In genomic region chr19:49746206-49746958, GRCh38 we compare ENCODE assay signal across 10 cellular contexts. TPM values are rescaled to one million over a fixed set of nuclear protein-coding genes. Genes with fewer than 3 reads are reported as not detected.
DNase-seq lines count a peak whose midpoint lies in the region; ATAC-seq, FAIRE-seq and TF ChIP-seq lines count a peak whose summit lies in the region.
"Had no signal": no experiment of that assay in that cellular context is flagged by ENCODE, and none has a peak within 500 bp of the region (broad histone marks: within the 10 kb centered on the region; RNA-seq: fewer than 3 reads in every experiment).

No MANE protein-coding gene starts in this region.

- 19% methylated on average over 32 of the region's 52 CpGs for WGBS in K562 (ENCODE audit: insufficient coverage, low coverage, missing lambda C conversion rate)
- WGBS in upper lobe of left lung, 2 donors: 53 to 65% methylated on average over 37 to 51 of the region's 52 CpGs

- H3K27ac ChIP-seq in K562 (ENCODE audit: extremely low read depth, low read depth, low read length) (peak overlapping the region; percentile 76), upper lobe of left lung (no peak overlapping the region)
- H3K27ac ChIP-seq: breast epithelium had no signal

- no peaks in the 10 kb centered on the region for H3K9me1 ChIP-seq in K562 (ENCODE audit: control insufficient read depth, insufficient read depth, low read length)

- DNase-seq in ELR (ENCODE audit: low read depth): peak; percentile 49
- peak; percentile 22 to 43 (median 41) for DNase-seq in T-helper 17 cell
- DNase-seq in K562 (ENCODE audit: extremely low read depth in 1 of 4, low spot score in 3 of 4): peak; percentile 98 to 100 (median 100)
- DNase-seq in memory B cell (ENCODE audit: low spot score in 2 of 2): peak; percentile 34 to 66
- peak; percentile 45 to 79 for DNase-seq in upper lobe of left lung
- DNase-seq in SKM-1 treated with dmso at 0.1 percent for 144 hours (lab: John Stamatoyannopoulos, UW; ENCODE audit: unreplicated experiment): no peak

- H3K4me3 ChIP-seq in K562 (peak overlapping the region; percentile 35), upper lobe of left lung (no peak overlapping the region)
- H3K4me3 ChIP-seq: HAP-1 had no signal

- no peaks in the 10 kb centered on the region for H3K36me3 ChIP-seq in K562 (ENCODE audit: control insufficient read depth, insufficient read depth, low read length)
- no peaks in the 10 kb centered on the region for H3K36me3 ChIP-seq in upper lobe of left lung
- H3K36me3 ChIP-seq: breast epithelium, HAP-1 had no signal

- ATAC-seq in T-helper 17 cell (peak; percentile 79), K562 (peak; percentile 98), memory B cell (ENCODE audit: low read depth) (peak; percentile 87), upper lobe of left lung (ENCODE audit: low FRiP score in 2 of 2) (peak in 1 of 2 donors; percentile 51), GM19455 (IDR thresholded peaks at IDR 0.05; ENCODE audit: unreplicated experiment) (no peak), HG03159 (IDR thresholded peaks at IDR 0.05; ENCODE audit: unreplicated experiment) (no peak)

- no peaks in the 10 kb centered on the region for H3K9me3 Mint-ChIP-seq in memory B cell

- H3K4me3 Mint-ChIP-seq in T-helper 17 cell (no peak overlapping the region), memory B cell (peak overlapping the region; percentile 14)

- TF ChIP-seq RAD21 in K562 (CRISPR knock-in tag; conservative IDR thresholded peaks at IDR 0.05 in 1 of 2, IDR thresholded peaks at IDR 0.05 in 1 of 2): peak in 1 of 2 experiments; percentile 29; a peak in 2 of 4 replicates

- BruUV-seq in K562 (replicated peaks; lab: Mats Ljungman, UMichigan): TSS peak; percentile 78

- in situ Hi-C loops in K562 (cut with MboI): no loop called here

- POLR2A ChIA-PET in K562 (lab: Yijun Ruan, JAX): interaction anchor here (0.6 to 2.0 kb wide), 10 partner anchors 10 to 1127 kb away, joined by 3 to 8 read pairs (median 3); partner anchors contain the start of genes ATF5, NUP62, RPL18 and SPHK2

- H3K9ac ChIP-seq in K562 (ENCODE audit: insufficient read depth in 1 of 2, low read depth in 2 of 2, low read length in 2 of 2): peak overlapping the region; percentile 58 to 81

- TF ChIP-seq EP300 in K562 (IDR thresholded peaks at IDR 0.05; ENCODE audit: low read length) (no peak), upper lobe of left lung (IDR thresholded peaks at IDR 0.05) (no peak)

- H3K4me1 ChIP-seq in K562 (replicated peaks in 1 of 2; ENCODE audit: control insufficient read depth in 2 of 2, insufficient read depth in 2 of 2, low read length in 2 of 2): peaks cover 11 to 31% of the 10 kb centered on the region in 2 experiments
- H3K4me1 ChIP-seq in upper lobe of left lung: peaks cover 0 to 8% (median 0%) of the 10 kb centered on the region in 4 donors
- H3K4me1 ChIP-seq: breast epithelium, HAP-1 had no signal

- H3K4me1 Mint-ChIP-seq in T-helper 17 cell (peaks cover 2% of the 10 kb centered on the region), memory B cell (peaks cover 3% of the 10 kb centered on the region)

- no peaks in the 10 kb centered on the region for H3K9me3 ChIP-seq in T-helper 17 cell (ENCODE audit: control insufficient read depth, low read length, poor library complexity, severe bottlenecking)
- peaks cover 8% of the 10 kb centered on the region for H3K9me3 ChIP-seq in K562 (replicated peaks; ENCODE audit: control insufficient read depth, insufficient read depth, low read depth, low read length)
- H3K9me3 ChIP-seq in upper lobe of left lung: no peaks in the 10 kb centered on the region
- H3K9me3 ChIP-seq: breast epithelium, HAP-1 had no signal

- H3K27ac Mint-ChIP-seq in T-helper 17 cell: no peak overlapping the region
- no peak overlapping the region for H3K27ac Mint-ChIP-seq in memory B cell

- intact Hi-C loops in K562 (cut with micrococcal nuclease): loop anchor here (2.0 kb wide), 1 partner anchor 30 kb away; no protein-coding TSS in a partner anchor

- H2AFZ ChIP-seq in K562 (ENCODE audit: low read depth, low read length): peak overlapping the region; percentile 95

- H3K36me3 Mint-ChIP-seq in T-helper 17 cell (ENCODE audit: low read depth) (peaks cover 3% of the 10 kb centered on the region), memory B cell (peaks cover 1% of the 10 kb centered on the region)

- TF ChIP-seq CTCF in K562 (IDR thresholded peaks at IDR 0.05 in 2 of 3, conservative IDR thresholded peaks at IDR 0.05 in 1 of 3; ENCODE audit: insufficient read depth in 2 of 3, low read depth in 1 of 3, low read length in 3 of 3) (peak; percentile 28 to 58 (median 39); a peak in 4 of 6 replicates), upper lobe of left lung (IDR thresholded peaks at IDR 0.05) (no peak)

- H3K79me2 ChIP-seq in K562 (ENCODE audit: control insufficient read depth, insufficient read depth, low read length): peaks cover 4% of the 10 kb centered on the region; the same call in 1 of the 3 replicates

- H3K4me2 ChIP-seq in K562 (ENCODE audit: insufficient read depth, low read length): peak overlapping the region; percentile 74

- H4K20me1 ChIP-seq in K562 (replicated peaks; ENCODE audit: control insufficient read depth, insufficient read depth, low read length): no peaks in the 10 kb centered on the region

- H3K27me3 ChIP-seq in K562 (ENCODE audit: control insufficient read depth in 2 of 2, insufficient read depth in 2 of 2, low read length in 2 of 2) (no peaks in the 10 kb centered on the region), upper lobe of left lung (no peaks in the 10 kb centered on the region)
- H3K27me3 ChIP-seq: breast epithelium had no signal

- CTCF ChIA-PET in K562 (lab: Yijun Ruan, JAX; ENCODE audit: low intra/inter-chr PET ratio): no interaction called here

- TF ChIP-seq POLR2A in K562 (conservative IDR thresholded peaks at IDR 0.05) (peak; percentile 67), upper lobe of left lung (IDR thresholded peaks at IDR 0.05) (no peak)

- H3K27me3 Mint-ChIP-seq in T-helper 17 cell (peaks cover 4% of the 10 kb centered on the region), memory B cell (peaks cover 5% of the 10 kb centered on the region)

- FAIRE-seq in K562 (lab: Jason Lieb, UNC): peak; percentile 100

RNA-seq across cellular contexts. Expression of gene TSKS, which starts 16.7 kb away (rescaled TPM):
- total RNA-seq in T-helper 17 cell (1 to 10 TPM in 1 of 2 donors, under 1 TPM in 1; 0.87 to 1.9 TPM), K562 (2014; rRNA removed) (3.3 and 4.5 TPM in 2 replicates), K562 (2014; rRNA removed; fragmentation: Illumina TruSeq; extraction: Trizol) (0.64 and 0.80 TPM in 2 replicates), K562 (2015; rRNA removed; fragmentation: Illumina TruSeq; extraction: Trizol) (1.2 and 1.3 TPM in 2 replicates), K562 (2021) (2.3 and 2.4 TPM in 2 replicates), upper lobe of left lung (under 1 TPM in 3 of 6 donors, not detected in 3; 0.15 to 0.91 (median 0.37) TPM)
- 3.2 and 5.6 TPM in 2 replicates for total RNA-seq in K562 (2011; cell fraction: chromatin; rRNA removed; ENCODE audit: low replicate concordance)
- total RNA-seq in K562 (2011; cell fraction: nucleolus; rRNA removed): 4.0 and 5.0 TPM in 2 replicates
- 2.4 TPM in 2 replicates for total RNA-seq in K562 (2011; cell fraction: nucleoplasm; rRNA removed)
- polyA plus RNA-seq in K562 (2011; rRNA removed) (0.75 and 1.4 TPM in 2 replicates), K562 (2014; fragmentation: Illumina TruSeq; extraction: Trizol) (0.70 and 1.2 TPM in 2 replicates), K562 (2014; fragmentation: Nextera tagmentation; extraction: Ambion mirVana) (under 1 TPM; 0.14 to 0.35 TPM), K562 (2014; rRNA removed) (1.9 and 2.2 TPM in 2 replicates)
- 1.0 and 1.6 TPM in 2 replicates for polyA plus RNA-seq in K562 (2011; cell fraction: cytosol; rRNA removed)
- polyA plus RNA-seq in K562 (2011; cell fraction: nucleus; rRNA removed): 2.7 and 3.3 TPM in 2 replicates
- 2.9 and 4.5 TPM in 2 replicates for polyA plus RNA-seq in K562 (2012)
- polyA minus RNA-seq in K562 (2011; rRNA and poly(A)+ RNA removed): 0.42 and 0.49 TPM in 2 replicates
- polyA minus RNA-seq in K562 (2011; cell fraction: cytosol; rRNA and poly(A)+ RNA removed): 0.86 and 1.0 TPM in 2 replicates
- polyA minus RNA-seq in K562 (2011; cell fraction: nucleus; rRNA and poly(A)+ RNA removed): 1.4 and 2.2 TPM in 2 replicates

RNA-seq across cellular contexts. Expression of gene AP2A1, which starts 20.4 kb away (rescaled TPM):
- 10 to 100 TPM; 43.3 to 51.5 TPM for total RNA-seq in T-helper 17 cell
- 142 and 352 TPM in 2 replicates for total RNA-seq in K562 (2011; cell fraction: chromatin; rRNA removed; ENCODE audit: low replicate concordance)
- total RNA-seq in K562 (2011; cell fraction: nucleolus; rRNA removed): 179 and 183 TPM in 2 replicates
- total RNA-seq in K562 (2011; cell fraction: nucleoplasm; rRNA removed): 173 and 215 TPM in 2 replicates
- total RNA-seq in K562 (2014; rRNA removed): 77.6 and 109 TPM in 2 replicates
- 21.5 and 23.4 TPM in 2 replicates for total RNA-seq in K562 (2014; rRNA removed; fragmentation: Illumina TruSeq; extraction: Trizol)
- 29.1 and 31.8 TPM in 2 replicates for total RNA-seq in K562 (2015; rRNA removed; fragmentation: Illumina TruSeq; extraction: Trizol)
- total RNA-seq in K562 (2021): 138 and 150 TPM in 2 replicates
- 31.9 and 75.2 TPM in 2 replicates for polyA plus RNA-seq in K562 (2011; rRNA removed)
- polyA plus RNA-seq in K562 (2011; cell fraction: cytosol; rRNA removed): 57.0 and 118 TPM in 2 replicates
- polyA plus RNA-seq in K562 (2011; cell fraction: nucleus; rRNA removed): 98.4 and 141 TPM in 2 replicates
- 97.7 and 117 TPM in 2 replicates for polyA plus RNA-seq in K562 (2012)
- polyA plus RNA-seq in K562 (2014; fragmentation: Illumina TruSeq; extraction: Trizol): 47.0 and 81.3 TPM in 2 replicates
- 1 to 10 TPM in 1 of 2 experiments, under 1 TPM in 1; 0.55 to 1.5 TPM for polyA plus RNA-seq in K562 (2014; fragmentation: Nextera tagmentation; extraction: Ambion mirVana)
- polyA plus RNA-seq in K562 (2014; rRNA removed): 89.6 and 91.9 TPM in 2 replicates
- polyA minus RNA-seq in K562 (2011; rRNA and poly(A)+ RNA removed): 65.8 and 75.2 TPM in 2 replicates
- 102 and 161 TPM in 2 replicates for polyA minus RNA-seq in K562 (2011; cell fraction: cytosol; rRNA and poly(A)+ RNA removed)
- 54.4 and 66.2 TPM in 2 replicates for polyA minus RNA-seq in K562 (2011; cell fraction: nucleus; rRNA and poly(A)+ RNA removed)
- total RNA-seq in upper lobe of left lung: 100 to 1,000 TPM in 1 of 6 donors, 10 to 100 TPM in 5; 46.0 to 113 (median 77.6) TPM

RNA-seq across cellular contexts. Expression of gene CPT1C, which starts 55.5 kb away (rescaled TPM):
- total RNA-seq in T-helper 17 cell (1 to 10 TPM in 1 of 2 donors, under 1 TPM in 1; 0.31 to 1.0 TPM), K562 (2014; rRNA removed) (2.5 and 2.7 TPM in 2 replicates), K562 (2014; rRNA removed; fragmentation: Illumina TruSeq; extraction: Trizol) (1.9 and 3.0 TPM in 2 replicates), K562 (2015; rRNA removed; fragmentation: Illumina TruSeq; extraction: Trizol) (2.1 and 2.8 TPM in 2 replicates), K562 (2021) (3.1 and 4.4 TPM in 2 replicates), upper lobe of left lung (10 to 100 TPM in 1 of 6 donors, 1 to 10 TPM in 2, under 1 TPM in 1, not detected in 2; 0.46 to 17.2 (median 4.6) TPM)
- 2.6 and 5.2 TPM in 2 replicates for total RNA-seq in K562 (2011; cell fraction: chromatin; rRNA removed; ENCODE audit: low replicate concordance)
- total RNA-seq in K562 (2011; cell fraction: nucleolus; rRNA removed): 3.6 and 3.7 TPM in 2 replicates
- total RNA-seq in K562 (2011; cell fraction: nucleoplasm; rRNA removed): 1.8 and 3.9 TPM in 2 replicates
- polyA plus RNA-seq in K562 (2011; rRNA removed) (1.9 and 3.6 TPM in 2 replicates), K562 (2014; fragmentation: Illumina TruSeq; extraction: Trizol) (4.8 and 5.1 TPM in 2 replicates), K562 (2014; fragmentation: Nextera tagmentation; extraction: Ambion mirVana) (10 to 100 TPM; 11.5 to 12.3 TPM), K562 (2014; rRNA removed) (2.1 and 4.0 TPM in 2 replicates)
- 4.7 and 7.4 TPM in 2 replicates for polyA plus RNA-seq in K562 (2011; cell fraction: cytosol; rRNA removed)
- polyA plus RNA-seq in K562 (2011; cell fraction: nucleus; rRNA removed): 3.6 and 4.2 TPM in 2 replicates
- polyA plus RNA-seq in K562 (2012): 5.1 and 6.1 TPM in 2 replicates
- polyA minus RNA-seq in K562 (2011; rRNA and poly(A)+ RNA removed): 0.53 and 0.96 TPM in 2 replicates
- polyA minus RNA-seq in K562 (2011; cell fraction: cytosol; rRNA and poly(A)+ RNA removed): not detected in 2 replicates
- 0.27 and 2.1 TPM in 2 replicates for polyA minus RNA-seq in K562 (2011; cell fraction: nucleus; rRNA and poly(A)+ RNA removed)

RNA-seq across cellular contexts. Expression of gene ADM5, which starts 57.0 kb away (rescaled TPM):
- total RNA-seq in T-helper 17 cell (1 to 10 TPM; 2.8 to 2.9 TPM), K562 (2014; rRNA removed) (2.4 and 2.7 TPM in 2 replicates), K562 (2014; rRNA removed; fragmentation: Illumina TruSeq; extraction: Trizol) (0.32 and 0.47 TPM in 2 replicates), K562 (2015; rRNA removed; fragmentation: Illumina TruSeq; extraction: Trizol) (1.9 and 2.4 TPM in 2 replicates), K562 (2021) (5.4 and 7.0 TPM in 2 replicates), upper lobe of left lung (1 to 10 TPM in 4 of 6 donors, under 1 TPM in 1, not detected in 1; 0.55 to 3.0 (median 1.5) TPM)
- 13.0 and 50.8 TPM in 2 replicates for total RNA-seq in K562 (2011; cell fraction: chromatin; rRNA removed; ENCODE audit: low replicate concordance)
- 29.6 and 33.4 TPM in 2 replicates for total RNA-seq in K562 (2011; cell fraction: nucleolus; rRNA removed)
- 21.0 and 23.9 TPM in 2 replicates for total RNA-seq in K562 (2011; cell fraction: nucleoplasm; rRNA removed)
- polyA plus RNA-seq in K562 (2011; rRNA removed) (1.3 and 2.2 TPM in 2 replicates), K562 (2014; fragmentation: Illumina TruSeq; extraction: Trizol) (2.1 and 2.7 TPM in 2 replicates), K562 (2014; fragmentation: Nextera tagmentation; extraction: Ambion mirVana) (under 1 TPM in 1 of 2 experiments, not detected in 1; 0.13 TPM), K562 (2014; rRNA removed) (5.7 and 8.4 TPM in 2 replicates)
- 1.8 and 4.7 TPM in 2 replicates for polyA plus RNA-seq in K562 (2011; cell fraction: cytosol; rRNA removed)
- polyA plus RNA-seq in K562 (2011; cell fraction: nucleus; rRNA removed): 24.4 and 55.5 TPM in 2 replicates
- 3.6 and 4.4 TPM in 2 replicates for polyA plus RNA-seq in K562 (2012)
- polyA minus RNA-seq in K562 (2011; rRNA and poly(A)+ RNA removed): 0.15 and 0.60 TPM in 2 replicates
- polyA minus RNA-seq in K562 (2011; cell fraction: cytosol; rRNA and poly(A)+ RNA removed): 1.0 and 1.3 TPM in 2 replicates
- polyA minus RNA-seq in K562 (2011; cell fraction: nucleus; rRNA and poly(A)+ RNA removed): 6.1 and 6.9 TPM in 2 replicates

Comparison
In these comparisons a context has a peak if more than half of its experiments do, and no peak if none do; other contexts are left out.
1. ATAC-seq: peak in T-helper 17 cell (single experiment), K562 (single experiment) and memory B cell (single experiment); none in GM19455 (single experiment) and HG03159 (single experiment).
2. CTCF ChIP-seq: peak in K562 (3 of 3); none in upper lobe of left lung (0 of 6).